ENCODE assay signal across 20 cellular contexts in the genomic region with DNA sequence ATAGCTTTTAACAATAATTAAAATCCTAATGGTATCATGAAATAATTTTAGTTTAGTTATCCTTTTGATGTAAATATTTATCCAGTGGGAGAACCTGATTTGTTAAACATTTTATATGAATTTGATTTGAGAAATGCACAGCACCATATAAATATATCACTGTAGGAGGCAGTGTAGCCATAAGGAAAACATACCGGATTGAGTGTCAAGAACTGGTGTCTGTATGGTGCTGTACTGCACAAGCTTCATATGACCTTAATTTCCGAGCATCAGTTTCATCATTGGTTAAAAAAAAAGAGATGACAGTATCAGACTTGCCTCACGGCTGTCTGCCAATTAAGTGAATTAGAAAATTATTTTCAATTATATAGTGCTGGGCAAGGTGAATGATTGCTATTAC.
A peak's percentile ranks its signal among the peaks of the same experiment; 100 is the strongest.
DNase-seq lines count a peak whose midpoint lies in the region; ATAC-seq, FAIRE-seq and TF ChIP-seq lines count a peak whose summit lies in the region.
"Had no signal": no experiment of that assay in that cellular context is flagged by ENCODE, and none has a peak within 500 bp of the region (broad histone marks: within the 10 kb centered on the region; RNA-seq: fewer than 3 reads in every experiment).

No MANE protein-coding gene starts in this region.

- no TSS peak for BruUV-seq in HepG2 (replicated peaks; lab: Mats Ljungman, UMichigan)

- no peaks in the 10 kb centered on the region for H3K27me3 ChIP-seq in HepG2 (ENCODE audit: control insufficient read depth in 1 of 2, insufficient read depth in 2 of 2, low read length in 2 of 2)
- H3K27me3 ChIP-seq: BLaER1 treated with 17β-estradiol and CSF1 and Interleukin-3, amounts not matched to agents 10 nM and 100 nM had no signal

- intact Hi-C loops in HepG2 (cut with micrococcal nuclease; ENCODE audit: unreplicated experiment) = no loop called here

- H3K9me3 ChIP-seq in HepG2 (ENCODE audit: low read length) = no peaks in the 10 kb centered on the region
- H3K9me3 ChIP-seq: BLaER1 treated with 17β-estradiol and CSF1 and Interleukin-3, amounts not matched to agents 10 nM and 100 nM had no signal

- TF ChIP-seq EP300 in HepG2 (IDR thresholded peaks at IDR 0.05; ENCODE audit: low read depth in 2 of 2, low read length in 2 of 2) (no peak), HepG2 (CRISPR knock-in tag; IDR thresholded peaks at IDR 0.05; ENCODE audit: borderline replicate concordance) (no peak)

- no peak overlapping the region for H3K4me2 ChIP-seq in HepG2 (ENCODE audit: low read depth, low read length)
- H3K4me2 ChIP-seq: BLaER1 treated with 17β-estradiol and CSF1 and Interleukin-3, amounts not matched to agents 10 nM and 100 nM had no signal

- ATAC-seq in HepG2 (no peak), GM19397 (IDR thresholded peaks at IDR 0.05; ENCODE audit: unreplicated experiment) (no peak)
- ATAC-seq: left ventricle myocardium superior had no signal

- peak; percentile 20 for TF ChIP-seq CTCF in epithelial cell of esophagus (IDR thresholded peaks at IDR 0.05; ENCODE audit: insufficient read depth, low read depth, low read length, missing control alignments)
- no peak for TF ChIP-seq CTCF in HepG2 (CRISPR knock-in tag; IDR thresholded peaks at IDR 0.05)

- no peak overlapping the region for H2AFZ ChIP-seq in HepG2 (ENCODE audit: low read length)

- H3K27ac ChIP-seq in substantia nigra (ENCODE audit: low read depth, low read length, poor library complexity, severe bottlenecking) (peak overlapping the region; percentile 45), HepG2 (ENCODE audit: extremely low read length, insufficient read depth, low read length) (no peak overlapping the region)
- H3K27ac ChIP-seq: 22Rv1; BLaER1 treated with 17β-estradiol and CSF1 and Interleukin-3, amounts not matched to agents 10 nM and 100 nM; skin epidermis had no signal

- POLR2A ChIA-PET in HepG2 (lab: Yijun Ruan, JAX) = no interaction called here

- H3K79me2 ChIP-seq in HepG2 (ENCODE audit: insufficient read depth, low read length) = no peaks in the 10 kb centered on the region

- no peak overlapping the region for H3K4me3 ChIP-seq in epithelial cell of esophagus (ENCODE audit: low read length)
- H3K4me3 ChIP-seq in HepG2 (replicated peaks in 1 of 3; ENCODE audit: insufficient read depth in 1 of 3, low read depth in 2 of 3, low read length in 3 of 3) = no peak overlapping the region
- H3K4me3 ChIP-seq: BLaER1 treated with 17β-estradiol and CSF1 and Interleukin-3, amounts not matched to agents 10 nM and 100 nM; skin epidermis had no signal

- peak; percentile 29 for DNase-seq in DMS 273 (lab: John Stamatoyannopoulos, UW; ENCODE audit: unreplicated experiment)
- DNase-seq in DMS 273 treated with DMSO at 0.1 percent for 48 hours (lab: John Stamatoyannopoulos, UW) = no peak
- peak; percentile 52 for DNase-seq in NCI-H2227 (lab: John Stamatoyannopoulos, UW; ENCODE audit: unreplicated experiment)
- DNase-seq in epithelial cell of esophagus (ENCODE audit: low read depth) = peak; percentile 13
- DNase-seq in substantia nigra (lab: John Stamatoyannopoulos, UW) = peak in 1 of 49 donors; percentile 8
- no peak for DNase-seq in OCI-M1 (lab: John Stamatoyannopoulos, UW)
- no peak for DNase-seq in HepG2 (ENCODE audit: low spot score)
- DNase-seq: activated gamma-delta T cell; DMS79; erythroblast; left ventricle myocardium superior; NCI-H510A; posterior cingulate gyrus; stimulated activated CD4-positive, alpha-beta T cell treated with anti-CD3 and anti-CD28 coated beads, Interleukin-4, amount 100 ng/mL, for 24 hours; T-helper 9 cell had no signal

- 21% methylated on average over 3 of the region's 3 CpGs for WGBS in HepG2 (ENCODE audit: low lambda C conversion rate)

- TF ChIP-seq RAD21 in HepG2 (CRISPR knock-in tag; IDR thresholded peaks at IDR 0.05) = no peak

- H4K20me1 ChIP-seq in HepG2 (ENCODE audit: insufficient read depth, low read length) = no peaks in the 10 kb centered on the region
- H4K20me1 ChIP-seq: BLaER1 treated with 17β-estradiol and CSF1 and Interleukin-3, amounts not matched to agents 10 nM and 100 nM had no signal

- in situ Hi-C loops in HepG2 (cut with HindIII; ENCODE audit: extremely low pct_ligation_motif_present, low pct_unique_long_range_greater_than_20kb) = no loop called here

- H3K36me3 ChIP-seq in HepG2 (replicated peaks in 1 of 2; ENCODE audit: control insufficient read depth in 1 of 2, insufficient read depth in 2 of 2, low read length in 2 of 2) = no peaks in the 10 kb centered on the region
- H3K36me3 ChIP-seq: BLaER1 treated with 17β-estradiol and CSF1 and Interleukin-3, amounts not matched to agents 10 nM and 100 nM had no signal

- FAIRE-seq in HepG2 (lab: Jason Lieb, UNC) = no peak
- FAIRE-seq: H1 had no signal

- TF ChIP-seq POLR2A in HepG2 (IDR thresholded peaks at IDR 0.05; ENCODE audit: insufficient read depth in 1 of 2, low read depth in 2 of 2, low read length in 2 of 2) = no peak

- CTCF ChIA-PET in HepG2 (lab: Yijun Ruan, JAX; ENCODE audit: low intra/inter-chr PET ratio, low total read pairs) = no interaction called here

- H3K9ac ChIP-seq in HepG2 (ENCODE audit: insufficient read depth, low read depth, low read length) = no peak overlapping the region
- H3K9ac ChIP-seq: BLaER1 treated with 17β-estradiol and CSF1 and Interleukin-3, amounts not matched to agents 10 nM and 100 nM had no signal

- H3K4me1 ChIP-seq in HepG2 (ENCODE audit: insufficient read depth, low read length) = no peaks in the 10 kb centered on the region
- H3K4me1 ChIP-seq: BLaER1 treated with 17β-estradiol and CSF1 and Interleukin-3, amounts not matched to agents 10 nM and 100 nM had no signal

TF ChIP-seq in HepG2, 621 proteins besides CTCF, POLR2A, EP300 and RAD21 (continues in another document):
- TF ChIP-seq SMAD3 (CRISPR knock-in tag; IDR thresholded peaks at IDR 0.05) = no peak
- TF ChIP-seq KDM2A (CRISPR knock-in tag; IDR thresholded peaks at IDR 0.05; ENCODE audit: borderline replicate concordance, low read depth) = no peak
- no peak for TF ChIP-seq SKI (IDR thresholded peaks at IDR 0.05; ENCODE audit: partially characterized antibody)
- TF ChIP-seq, protein P1, sequence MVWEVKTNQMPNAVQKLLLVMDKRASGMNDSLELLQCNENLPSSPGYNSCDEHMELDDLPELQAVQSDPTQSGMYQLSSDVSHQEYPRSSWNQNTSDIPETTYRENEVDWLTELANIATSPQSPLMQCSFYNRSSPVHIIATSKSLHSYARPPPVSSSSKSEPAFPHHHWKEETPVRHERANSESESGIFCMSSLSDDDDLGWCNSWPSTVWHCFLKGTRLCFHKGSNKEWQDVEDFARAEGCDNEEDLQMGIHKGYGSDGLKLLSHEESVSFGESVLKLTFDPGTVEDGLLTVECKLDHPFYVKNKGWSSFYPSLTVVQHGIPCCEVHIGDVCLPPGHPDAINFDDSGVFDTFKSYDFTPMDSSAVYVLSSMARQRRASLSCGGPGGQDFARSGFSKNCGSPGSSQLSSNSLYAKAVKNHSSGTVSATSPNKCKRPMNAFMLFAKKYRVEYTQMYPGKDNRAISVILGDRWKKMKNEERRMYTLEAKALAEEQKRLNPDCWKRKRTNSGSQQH (CRISPR knock-in tag; IDR thresholded peaks at IDR 0.05; ENCODE audit: low read depth) = no peak
- TF ChIP-seq, protein P2, sequence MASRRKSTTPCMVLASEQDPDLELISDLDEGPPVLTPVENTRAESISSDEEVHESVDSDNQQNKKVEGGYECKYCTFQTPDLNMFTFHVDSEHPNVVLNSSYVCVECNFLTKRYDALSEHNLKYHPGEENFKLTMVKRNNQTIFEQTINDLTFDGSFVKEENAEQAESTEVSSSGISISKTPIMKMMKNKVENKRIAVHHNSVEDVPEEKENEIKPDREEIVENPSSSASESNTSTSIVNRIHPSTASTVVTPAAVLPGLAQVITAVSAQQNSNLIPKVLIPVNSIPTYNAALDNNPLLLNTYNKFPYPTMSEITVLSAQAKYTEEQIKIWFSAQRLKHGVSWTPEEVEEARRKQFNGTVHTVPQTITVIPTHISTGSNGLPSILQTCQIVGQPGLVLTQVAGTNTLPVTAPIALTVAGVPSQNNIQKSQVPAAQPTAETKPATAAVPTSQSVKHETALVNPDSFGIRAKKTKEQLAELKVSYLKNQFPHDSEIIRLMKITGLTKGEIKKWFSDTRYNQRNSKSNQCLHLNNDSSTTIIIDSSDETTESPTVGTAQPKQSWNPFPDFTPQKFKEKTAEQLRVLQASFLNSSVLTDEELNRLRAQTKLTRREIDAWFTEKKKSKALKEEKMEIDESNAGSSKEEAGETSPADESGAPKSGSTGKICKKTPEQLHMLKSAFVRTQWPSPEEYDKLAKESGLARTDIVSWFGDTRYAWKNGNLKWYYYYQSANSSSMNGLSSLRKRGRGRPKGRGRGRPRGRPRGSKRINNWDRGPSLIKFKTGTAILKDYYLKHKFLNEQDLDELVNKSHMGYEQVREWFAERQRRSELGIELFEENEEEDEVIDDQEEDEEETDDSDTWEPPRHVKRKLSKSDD (CRISPR knock-in tag; IDR thresholded peaks at IDR 0.05; ENCODE audit: low read depth) = no peak
- TF ChIP-seq, protein P3, sequence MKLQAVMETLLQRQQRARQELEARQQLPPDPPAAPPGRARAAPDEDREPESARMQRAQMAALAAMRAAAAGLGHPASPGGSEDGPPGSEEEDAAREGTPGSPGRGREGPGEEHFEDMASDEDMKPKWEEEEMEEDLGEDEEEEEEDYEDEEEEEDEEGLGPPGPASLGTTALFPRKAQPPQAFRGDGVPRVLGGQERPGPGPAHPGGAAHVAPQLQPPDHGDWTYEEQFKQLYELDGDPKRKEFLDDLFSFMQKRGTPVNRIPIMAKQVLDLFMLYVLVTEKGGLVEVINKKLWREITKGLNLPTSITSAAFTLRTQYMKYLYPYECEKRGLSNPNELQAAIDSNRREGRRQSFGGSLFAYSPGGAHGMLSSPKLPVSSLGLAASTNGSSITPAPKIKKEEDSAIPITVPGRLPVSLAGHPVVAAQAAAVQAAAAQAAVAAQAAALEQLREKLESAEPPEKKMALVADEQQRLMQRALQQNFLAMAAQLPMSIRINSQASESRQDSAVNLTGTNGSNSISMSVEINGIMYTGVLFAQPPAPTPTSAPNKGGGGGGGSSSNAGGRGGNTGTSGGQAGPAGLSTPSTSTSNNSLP (IDR thresholded peaks at IDR 0.05; ENCODE audit: low read depth, low read length) = no peak
- TF ChIP-seq, protein P4, sequence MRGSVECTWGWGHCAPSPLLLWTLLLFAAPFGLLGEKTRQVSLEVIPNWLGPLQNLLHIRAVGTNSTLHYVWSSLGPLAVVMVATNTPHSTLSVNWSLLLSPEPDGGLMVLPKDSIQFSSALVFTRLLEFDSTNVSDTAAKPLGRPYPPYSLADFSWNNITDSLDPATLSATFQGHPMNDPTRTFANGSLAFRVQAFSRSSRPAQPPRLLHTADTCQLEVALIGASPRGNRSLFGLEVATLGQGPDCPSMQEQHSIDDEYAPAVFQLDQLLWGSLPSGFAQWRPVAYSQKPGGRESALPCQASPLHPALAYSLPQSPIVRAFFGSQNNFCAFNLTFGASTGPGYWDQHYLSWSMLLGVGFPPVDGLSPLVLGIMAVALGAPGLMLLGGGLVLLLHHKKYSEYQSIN (CRISPR knock-in tag; IDR thresholded peaks at IDR 0.05; ENCODE audit: borderline replicate concordance) = no peak
- no peak for TF ChIP-seq ZC3H4 (CRISPR knock-in tag; IDR thresholded peaks at IDR 0.05; ENCODE audit: borderline replicate concordance)
- no peak for TF ChIP-seq RORA (CRISPR knock-in tag; IDR thresholded peaks at IDR 0.05)
- no peak for TF ChIP-seq TARDBP (CRISPR knock-in tag; IDR thresholded peaks at IDR 0.05)

Comparison
In these comparisons a context has a peak if more than half of its experiments do, and no peak if none do; other contexts are left out.
1. DNase-seq: peak in DMS 273 (single experiment), NCI-H2227 (single experiment) and epithelial cell of esophagus (single experiment); none in DMS 273 treated with DMSO at 0.1 percent for 48 hours (single experiment), OCI-M1 (single experiment) and HepG2 (single experiment).